In the genomic region with DNA sequence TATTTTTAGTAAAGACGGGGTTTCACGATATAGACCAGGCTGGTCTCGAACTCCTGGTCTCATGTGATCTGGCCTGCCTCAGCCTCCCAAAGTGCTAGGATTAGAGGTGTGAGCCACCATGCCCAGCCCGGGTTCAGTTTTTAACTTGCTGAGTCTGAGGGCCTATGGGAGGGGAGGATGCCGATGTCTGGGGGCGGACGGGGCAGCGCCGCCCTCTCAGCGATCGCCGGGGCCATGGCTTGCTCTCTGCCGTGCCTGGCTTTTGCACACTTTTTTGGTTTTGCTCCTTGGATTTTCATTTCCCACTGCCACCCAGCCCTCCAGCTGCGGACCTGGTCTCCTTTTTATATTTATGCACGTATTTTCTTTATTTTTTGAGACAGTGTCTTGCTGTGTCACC, we compare ENCODE assay signal across 8 cellular contexts. TPM values are rescaled to one million over a fixed set of nuclear protein-coding genes. Genes with fewer than 3 reads are reported as not detected.
"Had no signal": no experiment of that assay in that cellular context is flagged by ENCODE, and none has a peak within 500 bp of the region (broad histone marks: within the 10 kb centered on the region; RNA-seq: fewer than 3 reads in every experiment).

No MANE protein-coding gene starts in this region.

- H3K27ac ChIP-seq: HL-60, KMS-11 had no signal

- H3K4me3 Mint-ChIP-seq: IgD-negative memory B cell had no signal

- H3K4me3 ChIP-seq: K562 had no signal

- H3K27ac Mint-ChIP-seq: IgD-negative memory B cell had no signal

- H3K9ac ChIP-seq: KMS-11 had no signal

- H3K4me2 ChIP-seq: KMS-11 had no signal

- H3K4me1 Mint-ChIP-seq: IgD-negative memory B cell had no signal

- DNase-seq: IMR-90, KBM-7, KG1 had no signal

- H3K9me3 Mint-ChIP-seq: IgD-negative memory B cell had no signal

- H3K36me3 Mint-ChIP-seq: IgD-negative memory B cell had no signal

RNA-seq across cellular contexts. Expression of a gene that starts 15.2 kb away (rescaled TPM):
- total RNA-seq: HT-29, IMR-90 had no signal
